Comparison of ENCODE assay signal across 8 cellular contexts in the genomic region with DNA sequence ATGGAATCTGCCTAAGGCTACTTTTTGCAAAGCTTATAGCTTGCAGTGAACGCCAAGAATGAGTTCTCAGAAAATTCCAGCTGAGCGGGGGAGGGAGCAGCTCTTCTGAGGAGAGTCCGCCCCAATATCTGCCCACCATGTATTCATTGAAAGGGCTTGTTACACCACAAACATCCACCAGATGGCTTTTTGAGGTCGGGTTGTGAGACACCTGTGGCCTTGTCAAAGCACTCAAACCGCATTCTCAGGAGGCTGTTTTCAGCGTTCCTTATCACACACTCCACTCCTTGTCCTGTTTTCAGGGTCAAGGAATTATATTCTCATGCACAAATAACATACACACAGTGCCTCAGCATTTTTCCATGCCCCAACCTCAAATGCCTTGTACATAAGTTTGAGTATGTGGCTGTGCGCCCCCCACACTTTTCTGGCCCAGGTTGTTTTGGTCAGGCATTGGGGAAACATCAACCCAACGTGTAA. TPM values are rescaled to one million over a fixed set of nuclear protein-coding genes. Genes with fewer than 3 reads are reported as not detected.
DNase-seq lines count a peak whose midpoint lies in the region; ATAC-seq and TF ChIP-seq lines count a peak whose summit lies in the region.

No MANE protein-coding gene starts in this region.

- TF ChIP-seq CTCF in astrocyte of the spinal cord (IDR thresholded peaks at IDR 0.05; ENCODE audit: low read depth, low read length), result peak; percentile 59

- peak; percentile 69 for DNase-seq in CD1c-positive myeloid dendritic cell (ENCODE audit: extremely low spot score)
- DNase-seq in GM19240 (ENCODE audit: insufficient read length, low spot score), result peak; percentile 41
- DNase-seq in M059J (ENCODE audit: low read depth), result peak; percentile 74
- peak; percentile 30 for DNase-seq in T follicular helper cell (ENCODE audit: low read depth)
- DNase-seq in astrocyte of the spinal cord (ENCODE audit: low read depth, low spot score), result peak; percentile 65
- DNase-seq in iPS-NIHi11 (ENCODE audit: low spot score), result peak; percentile 82
- peak; percentile 17 to 33 for DNase-seq in stimulated activated CD4-positive, alpha-beta T cell treated with anti-CD3 and anti-CD28 coated beads, Interleukin-15, amount 100 ng/mL, for 48 hours (ENCODE audit: low read depth in 2 of 2)

- ATAC-seq in HG03460 (IDR thresholded peaks at IDR 0.05; ENCODE audit: unreplicated experiment), result no peak

- in situ Hi-C loops in astrocyte of the spinal cord (cut with HindIII; ENCODE audit: low sequenced_read_pairs), result no loop called here

- H3K4me3 ChIP-seq in astrocyte of the spinal cord (ENCODE audit: low read depth, low read length), result no peak overlapping the region

RNA-seq across cellular contexts. Expression of a gene that starts 3.9 kb away (rescaled TPM):
- not detected in 2 replicates for total RNA-seq in M059J (2014; rRNA removed; shearing (Covaris generic))

RNA-seq across cellular contexts. Expression of a gene that starts 19.3 kb away (rescaled TPM):
- 0.10 TPM in 1 of 2 replicates, not detected in the other for total RNA-seq in M059J (2014; rRNA removed; shearing (Covaris generic))

RNA-seq across cellular contexts. Expression of a gene that starts 31.7 kb away (rescaled TPM):
- total RNA-seq in M059J (2014; rRNA removed; shearing (Covaris generic)), result 6.4 and 6.5 TPM in 2 replicates

RNA-seq across cellular contexts. Expression of a gene that starts 33.7 kb away (rescaled TPM):
- total RNA-seq in M059J (2014; rRNA removed; shearing (Covaris generic)), result 5.1 and 6.0 TPM in 2 replicates

RNA-seq across cellular contexts. Expression of a gene that starts 52.2 kb away (rescaled TPM):
- total RNA-seq in M059J (2014; rRNA removed; shearing (Covaris generic)), result not detected in 2 replicates

Comparison
In these comparisons a context has a peak if more than half of its experiments do, and no peak if none do; other contexts are left out.
1. DNase-seq: peak in every context shown above with its lines; median percentile 82 in iPS-NIHi11; 74 in M059J; 69 in CD1c-positive myeloid dendritic cell; 65 in astrocyte of the spinal cord; 41 in GM19240; 30 in T follicular helper cell; 25 in stimulated activated CD4-positive, alpha-beta T cell treated with anti-CD3 and anti-CD28 coated beads, Interleukin-15, amount 100 ng/mL, for 48 hours.